ENCODE assay signal across 12 cellular contexts in the genomic region with DNA sequence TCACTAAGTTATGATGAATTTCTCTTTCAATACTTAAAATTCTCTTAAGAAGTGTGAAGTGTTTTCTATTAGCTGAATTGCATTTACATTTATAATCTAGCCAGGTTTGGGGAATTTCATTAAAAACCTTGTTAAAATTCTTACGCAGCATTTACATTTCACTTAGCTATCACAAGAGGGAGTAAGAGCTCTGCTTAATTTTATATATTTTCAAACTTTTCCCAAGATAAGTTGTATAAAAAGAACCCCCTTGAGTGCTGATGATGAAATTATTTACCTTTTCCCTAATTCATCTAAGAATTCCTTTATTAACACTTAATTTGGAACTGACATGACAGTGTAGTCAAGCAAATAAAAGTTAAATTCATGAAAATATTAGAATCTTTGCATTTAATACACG. TPM values are rescaled to one million over a fixed set of nuclear protein-coding genes. Genes with fewer than 3 reads are reported as not detected.
A peak's percentile ranks its signal among the peaks of the same experiment; 100 is the strongest.
DNase-seq lines count a peak whose midpoint lies in the region; TF ChIP-seq lines count a peak whose summit lies in the region.
"Had no signal": no experiment of that assay in that cellular context is flagged by ENCODE, and none has a peak within 500 bp of the region (broad histone marks: within the 10 kb centered on the region; RNA-seq: fewer than 3 reads in every experiment).

No MANE protein-coding gene starts in this region.

- POLR2A ChIA-PET in CD4-positive, alpha-beta memory T cell (lab: Charles Lee; ENCODE audit: partially characterized antibody): no interaction called here

- no peaks in the 10 kb centered on the region for H3K27me3 ChIP-seq in CD4-positive, alpha-beta memory T cell (ENCODE audit: insufficient read depth, low read length)
- no peaks in the 10 kb centered on the region for H3K27me3 ChIP-seq in ovary

- peak; percentile 18 for DNase-seq in A172 (ENCODE audit: low spot score)
- DNase-seq in GM12864 (ENCODE audit: low read depth): no peak
- DNase-seq in SK-N-MC (ENCODE audit: low read depth, low spot score): no peak
- peak; percentile 45 for DNase-seq in fibroblast of the aortic adventitia (ENCODE audit: low read depth)
- DNase-seq in CD4-positive, alpha-beta memory T cell: no peak
- DNase-seq in NCI-H345 treated with DMSO at 0.1 percent for 48 hours (lab: John Stamatoyannopoulos, UW; ENCODE audit: unreplicated experiment): no peak
- DNase-seq in NCI-H2107 treated with DMSO at 0.1 percent for 48 hours (lab: John Stamatoyannopoulos, UW; ENCODE audit: unreplicated experiment): no peak
- DNase-seq in ovary: no peak
- DNase-seq: activated naive CD8-positive, alpha-beta T cell treated with anti-CD3 and anti-CD28 coated beads, Interleukin-2, amount 10 ng/mL, durations not matched to agents 7 days and 5 days; DMS79 treated with DMSO at 0.1 percent for 48 hours; NCI-H187 had no signal

- H3K27ac Mint-ChIP-seq in CD4-positive, alpha-beta memory T cell: no peak overlapping the region
- H3K27ac Mint-ChIP-seq: activated naive CD8-positive, alpha-beta T cell treated with anti-CD3 and anti-CD28 coated beads, Interleukin-2, amount 10 ng/mL, durations not matched to agents 7 days and 5 days had no signal

- H3K36me3 ChIP-seq in SK-N-MC (ENCODE audit: insufficient read depth, low read length) (no peaks in the 10 kb centered on the region), ovary (no peaks in the 10 kb centered on the region)
- H3K36me3 ChIP-seq in CD4-positive, alpha-beta memory T cell (ENCODE audit: insufficient read depth, low read length): no peaks in the 10 kb centered on the region

- peaks cover 0 to 1% of the 10 kb centered on the region in 2 donors for H3K27me3 Mint-ChIP-seq in CD4-positive, alpha-beta memory T cell
- H3K27me3 Mint-ChIP-seq: activated naive CD8-positive, alpha-beta T cell treated with anti-CD3 and anti-CD28 coated beads, Interleukin-2, amount 10 ng/mL, durations not matched to agents 7 days and 5 days had no signal

- no peak overlapping the region for H3K9ac ChIP-seq in SK-N-MC (ENCODE audit: insufficient read length)

- peaks cover 0 to 5% (median under 1%) of the 10 kb centered on the region in 8 donors for H3K9me3 Mint-ChIP-seq in CD4-positive, alpha-beta memory T cell

- TF ChIP-seq CTCF in GM12864 (IDR thresholded peaks at IDR 0.05; ENCODE audit: low read depth, low read length, missing control alignments): peak; percentile 9
- peak; percentile 49 for TF ChIP-seq CTCF in fibroblast of the aortic adventitia (IDR thresholded peaks at IDR 0.05; ENCODE audit: insufficient read depth, low read length)
- TF ChIP-seq CTCF in ovary (IDR thresholded peaks at IDR 0.05): peak in 1 of 3 donors; percentile 43

- no peak for TF ChIP-seq EP300 in ovary (IDR thresholded peaks at IDR 0.05)

- CTCF ChIA-PET in CD4-positive, alpha-beta memory T cell (lab: Charles Lee; ENCODE audit: partially characterized antibody): interaction anchor here (1.1 kb wide), 1 partner anchor 9 kb away, joined by 3 read pairs; no protein-coding TSS in a partner anchor

- TF ChIP-seq POLR2A in ovary (IDR thresholded peaks at IDR 0.05): no peak

- H3K27ac ChIP-seq in SK-N-MC (0 out of 2 replicates have a peak overlapping the region, but pooled peaks have one; percentile 4), ovary (no peak overlapping the region)
- no peak overlapping the region for H3K27ac ChIP-seq in CD4-positive, alpha-beta memory T cell (ENCODE audit: low read depth, low read length)

- intact Hi-C loops in CD4-positive, alpha-beta memory T cell (cut with micrococcal nuclease): no loop called here
- intact Hi-C loops in ovary (cut with DNase I): no loop called here

- no peaks in the 10 kb centered on the region for H3K4me1 ChIP-seq in CD4-positive, alpha-beta memory T cell (ENCODE audit: insufficient read depth, low read length)
- no peaks in the 10 kb centered on the region for H3K4me1 ChIP-seq in ovary (ENCODE audit: insufficient read depth)

- H3K4me3 ChIP-seq in GM12864 (ENCODE audit: low read depth, low read length) (no peak overlapping the region), SK-N-MC (no peak overlapping the region), fibroblast of the aortic adventitia (ENCODE audit: low read depth, low read length) (no peak overlapping the region), ovary (no peak overlapping the region)
- H3K4me3 ChIP-seq in CD4-positive, alpha-beta memory T cell (ENCODE audit: low read length in 2 of 2): no peak overlapping the region

- 38 to 54% (median 49%) methylated on average over 2 of the region's 2 CpGs for WGBS in ovary, 3 donors

- H3K36me3 Mint-ChIP-seq in CD4-positive, alpha-beta memory T cell: no peaks in the 10 kb centered on the region
- H3K36me3 Mint-ChIP-seq: activated naive CD8-positive, alpha-beta T cell treated with anti-CD3 and anti-CD28 coated beads, Interleukin-2, amount 10 ng/mL, durations not matched to agents 7 days and 5 days had no signal

- H3K4me3 Mint-ChIP-seq in CD4-positive, alpha-beta memory T cell: no peak overlapping the region
- H3K4me3 Mint-ChIP-seq: activated naive CD8-positive, alpha-beta T cell treated with anti-CD3 and anti-CD28 coated beads, Interleukin-2, amount 10 ng/mL, durations not matched to agents 7 days and 5 days had no signal

- H3K9me3 ChIP-seq in SK-N-MC (ENCODE audit: low read depth, low read length): no peaks in the 10 kb centered on the region
- no peaks in the 10 kb centered on the region for H3K9me3 ChIP-seq in CD4-positive, alpha-beta memory T cell (ENCODE audit: control insufficient read depth in 1 of 2, low read length in 2 of 2)
- no peaks in the 10 kb centered on the region for H3K9me3 ChIP-seq in ovary

- H3K4me1 Mint-ChIP-seq in CD4-positive, alpha-beta memory T cell: no peaks in the 10 kb centered on the region
- H3K4me1 Mint-ChIP-seq: activated naive CD8-positive, alpha-beta T cell treated with anti-CD3 and anti-CD28 coated beads, Interleukin-2, amount 10 ng/mL, durations not matched to agents 7 days and 5 days had no signal

RNA-seq across cellular contexts. Expression of gene ZSWIM2, which starts 54.2 kb away (rescaled TPM):
- not detected in 2 replicates for total RNA-seq in A172 (2014; rRNA removed; shearing (Covaris generic))
- 0.18 TPM in 1 of 2 replicates, not detected in the other for total RNA-seq in fibroblast of the aortic adventitia (ENCODE audit: low replicate concordance)
- not detected for total RNA-seq in CD4-positive, alpha-beta memory T cell
- polyA plus RNA-seq in CD4-positive, alpha-beta memory T cell: not detected
- not detected for total RNA-seq in ovary
- polyA plus RNA-seq in ovary: not detected
- total RNA-seq: activated naive CD8-positive, alpha-beta T cell treated with anti-CD3 and anti-CD28 coated beads, Interleukin-2, amount 10 ng/mL, durations not matched to agents 7 days and 5 days; pulmonary artery endothelial cell had no signal

Comparison
In these comparisons a context has a peak if more than half of its experiments do, and no peak if none do; other contexts are left out.
1. DNase-seq: peak in A172 (single experiment) and fibroblast of the aortic adventitia (single experiment); none in GM12864 (single experiment), SK-N-MC (single experiment), CD4-positive, alpha-beta memory T cell (0 of 5), NCI-H345 treated with DMSO at 0.1 percent for 48 hours (single experiment), NCI-H2107 treated with DMSO at 0.1 percent for 48 hours (single experiment) and ovary (0 of 5).